7 cellular contexts compared by ENCODE assay signal in genomic region chr7:125727215-125727614, GRCh38.
"Had no signal": no experiment of that assay in that cellular context is flagged by ENCODE, and none has a peak within 500 bp of the region (broad histone marks: within the 10 kb centered on the region; RNA-seq: fewer than 3 reads in every experiment).

No MANE protein-coding gene starts in this region.

- DNase-seq: GDM1, GF-D8 had no signal

- FAIRE-seq: G401.6, GM12891, GM12892, GM18507, GM19239 had no signal
